In the genomic region with DNA sequence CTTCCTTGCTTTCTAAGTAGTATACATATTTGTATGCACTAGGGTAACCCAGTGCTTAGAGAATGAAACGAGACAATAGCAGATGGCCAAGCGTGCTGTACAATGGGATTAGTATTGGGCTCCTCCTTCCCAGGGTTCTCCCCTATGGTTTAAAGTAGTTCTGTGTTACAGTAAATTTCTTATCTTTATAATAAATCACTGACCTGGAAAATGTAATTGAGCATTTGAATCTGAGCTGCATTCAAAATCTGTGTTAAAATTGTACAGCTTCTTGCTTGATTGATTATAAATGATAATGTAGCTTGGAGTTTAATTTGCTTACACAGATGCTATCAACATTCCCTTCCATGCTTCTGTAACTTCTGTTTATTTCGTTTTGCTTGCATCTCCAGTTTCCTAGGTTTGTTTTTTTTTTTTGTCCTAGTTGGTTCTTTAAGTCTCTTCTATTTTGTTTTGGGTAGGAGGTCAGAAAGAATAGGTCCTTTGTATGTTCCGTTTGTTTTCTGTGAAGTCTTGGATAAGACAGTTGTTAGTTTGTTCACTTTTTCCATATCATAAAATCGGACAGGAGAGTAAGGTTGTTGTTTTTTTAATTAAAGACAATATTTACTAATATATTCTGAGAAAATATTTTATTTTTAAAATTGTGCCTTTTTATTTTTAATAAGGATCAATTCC, we compare ENCODE assay signal across 16 cellular contexts.
DNase-seq lines count a peak whose midpoint lies in the region; ATAC-seq, FAIRE-seq and TF ChIP-seq lines count a peak whose summit lies in the region.
"Had no signal": no experiment of that assay in that cellular context is flagged by ENCODE, and none has a peak within 500 bp of the region (broad histone marks: within the 10 kb centered on the region; RNA-seq: fewer than 3 reads in every experiment).

No MANE protein-coding gene starts in this region.

- no peak for TF ChIP-seq CTCF in parathyroid adenoma (IDR thresholded peaks at IDR 0.05)

- no peak overlapping the region for H3K27ac Mint-ChIP-seq in stimulated activated naive CD8-positive, alpha-beta T cell treated with anti-CD3 and anti-CD28 coated beads, Interleukin-15, amount 100 ng/mL, for 72 hours
- no peak overlapping the region for H3K27ac Mint-ChIP-seq in activated T-cell treated with anti-CD3 and anti-CD28 coated beads, Interleukin-2, amount 50 U/mL, for 24 hours

- H3K27ac ChIP-seq in angular gyrus (ENCODE audit: low read depth, low read length) (peak overlapping the region; percentile 35), parathyroid adenoma (no peak overlapping the region)
- H3K27ac ChIP-seq: left ventricle myocardium inferior, pancreas, tibial artery had no signal

- DNase-seq in NCI-H345 (lab: John Stamatoyannopoulos, UW): peak; percentile 21
- DNase-seq in stimulated activated naive CD8-positive, alpha-beta T cell treated with anti-CD3 and anti-CD28 coated beads, Interleukin-15, amount 100 ng/mL, for 72 hours: no peak
- DNase-seq in effector CD8-positive, alpha-beta T cell (lab: John Stamatoyannopoulos, UW): no peak
- no peak for DNase-seq in activated T-cell treated with anti-CD3 and anti-CD28 coated beads, Interleukin-2, amount 50 U/mL, for 24 hours
- DNase-seq: AML-193; central memory CD4-positive, alpha-beta T cell; DMS 273 treated with DMSO at 0.1 percent for 48 hours; left ventricle myocardium inferior; pancreas; tibial artery had no signal

- FAIRE-seq in G401.6 (lab: Jason Lieb, UNC): peak; percentile 47

- H3K4me1 Mint-ChIP-seq in stimulated activated naive CD8-positive, alpha-beta T cell treated with anti-CD3 and anti-CD28 coated beads, Interleukin-15, amount 100 ng/mL, for 72 hours: no peaks in the 10 kb centered on the region
- H3K4me1 Mint-ChIP-seq in activated T-cell treated with anti-CD3 and anti-CD28 coated beads, Interleukin-2, amount 50 U/mL, for 24 hours (ENCODE audit: low read depth): peaks cover 4% of the 10 kb centered on the region

- no peaks in the 10 kb centered on the region for H3K9me3 ChIP-seq in parathyroid adenoma (ENCODE audit: control insufficient read depth, low read length)
- H3K9me3 ChIP-seq: left ventricle myocardium inferior, pancreas, tibial artery had no signal

- no peaks in the 10 kb centered on the region for H3K9me3 Mint-ChIP-seq in stimulated activated naive CD8-positive, alpha-beta T cell treated with anti-CD3 and anti-CD28 coated beads, Interleukin-15, amount 100 ng/mL, for 72 hours
- H3K9me3 Mint-ChIP-seq in activated T-cell treated with anti-CD3 and anti-CD28 coated beads, Interleukin-2, amount 50 U/mL, for 24 hours: no peaks in the 10 kb centered on the region

- no peak overlapping the region for H3K4me3 Mint-ChIP-seq in stimulated activated naive CD8-positive, alpha-beta T cell treated with anti-CD3 and anti-CD28 coated beads, Interleukin-15, amount 100 ng/mL, for 72 hours
- no peak overlapping the region for H3K4me3 Mint-ChIP-seq in activated T-cell treated with anti-CD3 and anti-CD28 coated beads, Interleukin-2, amount 50 U/mL, for 24 hours

- no peaks in the 10 kb centered on the region for H3K36me3 ChIP-seq in parathyroid adenoma (ENCODE audit: control insufficient read depth, insufficient read depth, low read length)
- H3K36me3 ChIP-seq: left ventricle myocardium inferior, pancreas, tibial artery had no signal

- H3K4me1 ChIP-seq in parathyroid adenoma: no peaks in the 10 kb centered on the region
- H3K4me1 ChIP-seq: pancreas, tibial artery had no signal

- H3K9ac ChIP-seq in parathyroid adenoma: no peak overlapping the region

- no peaks in the 10 kb centered on the region for H3K27me3 Mint-ChIP-seq in stimulated activated naive CD8-positive, alpha-beta T cell treated with anti-CD3 and anti-CD28 coated beads, Interleukin-15, amount 100 ng/mL, for 72 hours
- H3K27me3 Mint-ChIP-seq in activated T-cell treated with anti-CD3 and anti-CD28 coated beads, Interleukin-2, amount 50 U/mL, for 24 hours: no peaks in the 10 kb centered on the region

- ATAC-seq in stimulated activated naive CD8-positive, alpha-beta T cell treated with anti-CD3 and anti-CD28 coated beads, Interleukin-15, amount 100 ng/mL, for 72 hours: no peak
- ATAC-seq in GM18498 (IDR thresholded peaks at IDR 0.05; ENCODE audit: unreplicated experiment): no peak
- ATAC-seq: Panc1, pancreas had no signal

- no peak overlapping the region for H3K4me3 ChIP-seq in parathyroid adenoma (ENCODE audit: low read depth, low read length)
- H3K4me3 ChIP-seq: left ventricle myocardium inferior, pancreas, smooth muscle cell, tibial artery had no signal

- H3K36me3 Mint-ChIP-seq in activated T-cell treated with anti-CD3 and anti-CD28 coated beads, Interleukin-2, amount 50 U/mL, for 24 hours (ENCODE audit: low read depth): peaks cover 22% of the 10 kb centered on the region

- H3K79me2 ChIP-seq in parathyroid adenoma: peaks cover 5% of the 10 kb centered on the region

- no peaks in the 10 kb centered on the region for H3K27me3 ChIP-seq in parathyroid adenoma (ENCODE audit: control insufficient read depth, insufficient read depth, low read length)
- H3K27me3 ChIP-seq: pancreas, tibial artery had no signal

- H2AFZ ChIP-seq in parathyroid adenoma: no peak overlapping the region

- peak overlapping the region; percentile 19 for H3K4me2 ChIP-seq in parathyroid adenoma (ENCODE audit: low read length)
- H3K4me2 ChIP-seq: smooth muscle cell had no signal
